Comparison of ENCODE assay signal across 4 cellular contexts in the genomic region with DNA sequence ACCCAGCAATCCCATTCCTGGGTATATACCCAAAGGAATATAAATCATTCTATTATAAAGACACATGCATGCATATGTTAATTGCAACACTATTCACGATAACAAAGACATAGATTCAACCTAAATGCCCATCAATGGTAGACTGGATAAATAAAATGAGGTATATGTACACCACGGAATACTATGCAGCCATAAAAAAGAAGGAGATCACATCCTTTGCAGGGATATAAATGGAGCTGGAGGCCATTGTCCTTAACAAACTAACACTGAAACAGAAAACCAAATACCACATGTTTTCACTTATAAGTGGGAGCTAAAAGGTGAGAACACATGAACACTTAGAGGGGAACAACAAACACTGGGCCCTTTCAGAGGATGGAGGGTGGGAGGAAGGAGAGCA. TPM values are rescaled to one million over a fixed set of nuclear protein-coding genes. Genes with fewer than 3 reads are reported as not detected.
"Had no signal": no experiment of that assay in that cellular context is flagged by ENCODE, and none has a peak within 500 bp of the region (broad histone marks: within the 10 kb centered on the region; RNA-seq: fewer than 3 reads in every experiment).

No MANE protein-coding gene starts in this region.

RNA-seq across cellular contexts. Expression of a gene that starts 46.7 kb away (rescaled TPM):
- total RNA-seq: naive thymus-derived CD8-positive, alpha-beta T cell; natural killer cell; occipital lobe; skeletal muscle tissue had no signal
